ENCODE assay signal across 28 cellular contexts in the genomic region with DNA sequence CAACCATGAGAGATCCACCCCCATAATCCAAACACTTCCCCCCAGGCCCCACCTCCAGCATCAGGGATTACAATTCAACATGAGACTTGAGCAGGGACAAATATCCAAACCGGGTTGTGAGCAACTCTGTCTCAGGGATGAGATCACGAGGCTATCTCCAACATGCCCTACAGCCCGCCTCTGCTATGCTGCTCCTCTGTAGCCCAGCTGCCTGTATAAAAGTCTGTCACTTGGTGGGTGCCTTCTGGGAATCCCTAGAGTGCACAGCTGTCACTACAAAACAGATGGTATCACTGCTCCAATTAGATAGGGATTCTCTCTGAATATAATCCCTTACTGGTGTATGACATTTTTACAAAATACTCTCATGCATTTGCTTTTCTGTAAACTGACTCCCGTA.
DNase-seq lines count a peak whose midpoint lies in the region; ATAC-seq and TF ChIP-seq lines count a peak whose summit lies in the region.
"Had no signal": no experiment of that assay in that cellular context is flagged by ENCODE, and none has a peak within 500 bp of the region (broad histone marks: within the 10 kb centered on the region; RNA-seq: fewer than 3 reads in every experiment).

No MANE protein-coding gene starts in this region.

- no peak for TF ChIP-seq POLR2A in heart left ventricle (IDR thresholded peaks at IDR 0.05)

- H3K36me3 ChIP-seq in right atrium auricular region, result no peaks in the 10 kb centered on the region
- no peaks in the 10 kb centered on the region for H3K36me3 ChIP-seq in heart left ventricle
- H3K36me3 ChIP-seq: heart right ventricle, prostate gland, upper lobe of left lung had no signal

- ATAC-seq in heart left ventricle (no peak), HG03175 (IDR thresholded peaks at IDR 0.05; ENCODE audit: unreplicated experiment) (no peak)
- ATAC-seq: esophagus mucosa; K562; stimulated activated naive B cell treated with anti-CD40 and anti-IgM and Interleukin-4, amounts not matched to agents 10 μg/mL and 1 μg/mL and 100 μg/mL, for 72 hours; T-helper 17 cell had no signal

- H3K4me3 ChIP-seq in right atrium auricular region (no peak overlapping the region), heart left ventricle (no peak overlapping the region)
- H3K4me3 ChIP-seq: heart right ventricle, K562, prostate gland, upper lobe of left lung had no signal

- DNase-seq in right atrium auricular region (ENCODE audit: low spot score) (peak; percentile 30), heart left ventricle (no peak), NCI-H82 (lab: John Stamatoyannopoulos, UW) (peak; percentile 92), myocyte (ENCODE audit: low read depth) (peak; percentile 90), SKM-1 (lab: John Stamatoyannopoulos, UW; ENCODE audit: unreplicated experiment) (no peak), DMS79 (lab: John Stamatoyannopoulos, UW) (no peak), activated gamma-delta T cell (lab: John Stamatoyannopoulos, UW) (no peak)
- DNase-seq: activated CD4-positive, alpha-beta memory T cell treated with anti-CD3 and anti-CD28 coated beads for 36 hours; activated CD4-positive, CD25-positive, alpha-beta regulatory T cell treated with anti-CD3 and anti-CD28 coated beads, Interleukin-2, amount 50 U/mL, for 72 hours; CD4-positive, alpha-beta T cell; GOT3; heart right ventricle; HFFc6; kidney; left ventricle myocardium superior; naive B cell; NCI-H1105 treated with DMSO at 0.1 percent for 48 hours; NCI-H2029; NCI-H2227 treated with DMSO at 0.1 percent for 48 hours; nucleus accumbens; stimulated activated naive B cell treated with anti-CD40 and anti-IgM and Interleukin-4, amounts not matched to agents 10 μg/mL and 1 μg/mL and 100 μg/mL, for 72 hours; substantia nigra; T-helper 17 cell; upper lobe of left lung had no signal

- H3K9me3 ChIP-seq in right atrium auricular region (no peaks in the 10 kb centered on the region), heart left ventricle (no peaks in the 10 kb centered on the region)
- H3K9me3 ChIP-seq: heart right ventricle, prostate gland, upper lobe of left lung had no signal

- WGBS in heart left ventricle, 4 donors, result 57 to 75% (median 66%) methylated on average over 4 of the region's 4 CpGs

- H3K4me1 ChIP-seq in right atrium auricular region, result peaks cover 0 to 20% of the 10 kb centered on the region in 2 donors
- peaks cover 0 to 23% (median 8%) of the 10 kb centered on the region in 12 donors for H3K4me1 ChIP-seq in heart left ventricle
- H3K4me1 ChIP-seq: prostate gland, upper lobe of left lung had no signal

- no peak for TF ChIP-seq CTCF in right atrium auricular region (IDR thresholded peaks at IDR 0.05)
- no peak for TF ChIP-seq CTCF in heart left ventricle (IDR thresholded peaks at IDR 0.05)

- H3K27me3 ChIP-seq in right atrium auricular region (no peaks in the 10 kb centered on the region), heart left ventricle (no peaks in the 10 kb centered on the region)
- H3K27me3 ChIP-seq: heart right ventricle, upper lobe of left lung had no signal

- no peak overlapping the region for H3K27ac ChIP-seq in right atrium auricular region
- peak overlapping the region in 4 of 12 donors; percentile 35 to 55 (median 41) for H3K27ac ChIP-seq in heart left ventricle
- H3K27ac ChIP-seq: prostate gland, upper lobe of left lung had no signal

- intact Hi-C loops in heart left ventricle (cut with DNase I), result loop anchor here in 1 of 10 donors (10.0 kb wide), 1 partner anchor 110 kb away; the partner anchor contains the start of gene NANOS1

Comparison
In these comparisons a context has a peak if more than half of its experiments do, and no peak if none do; other contexts are left out.
1. DNase-seq: peak in right atrium auricular region (single experiment), NCI-H82 (single experiment) and myocyte (single experiment); none in heart left ventricle (0 of 5), SKM-1 (single experiment), DMS79 (single experiment) and activated gamma-delta T cell (single experiment).